In the genomic region with DNA sequence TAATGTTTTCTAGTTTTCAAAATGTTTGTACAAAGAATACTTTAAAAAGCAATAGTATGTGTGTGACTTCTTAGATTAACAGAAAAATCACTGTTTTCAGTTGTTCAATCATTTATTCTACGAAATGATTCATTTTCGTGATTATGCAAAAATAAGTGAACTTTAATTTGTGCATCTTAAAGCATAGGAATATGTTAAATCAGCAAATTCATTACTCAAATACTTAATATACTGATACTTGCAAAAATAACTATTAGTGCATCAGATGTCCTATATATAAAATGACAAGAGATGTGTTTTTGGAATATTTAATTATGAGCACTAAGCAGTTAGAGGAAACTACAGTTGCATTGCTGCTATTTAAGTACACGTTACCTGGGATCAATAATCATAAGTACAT, we compare ENCODE assay signal across 25 cellular contexts. TPM values are rescaled to one million over a fixed set of nuclear protein-coding genes. Genes with fewer than 3 reads are reported as not detected.
"Had no signal": no experiment of that assay in that cellular context is flagged by ENCODE, and none has a peak within 500 bp of the region (broad histone marks: within the 10 kb centered on the region; RNA-seq: fewer than 3 reads in every experiment).

No MANE protein-coding gene starts in this region.

- H3K4me3 ChIP-seq: adrenal gland, body of pancreas, colonic mucosa, gastrocnemius medialis had no signal

- H3K4me1 ChIP-seq: adrenal gland, body of pancreas, colonic mucosa, gastrocnemius medialis had no signal

- H3K27me3 ChIP-seq: adrenal gland, body of pancreas, colonic mucosa, gastrocnemius medialis had no signal

- H3K9me3 ChIP-seq: adrenal gland, body of pancreas, colonic mucosa, gastrocnemius medialis had no signal

- H3K36me3 ChIP-seq: adrenal gland, colonic mucosa, gastrocnemius medialis had no signal

- DNase-seq: activated CD4-positive, alpha-beta memory T cell treated with anti-CD3 and anti-CD28 coated beads for 36 hours; activated CD4-positive, alpha-beta T cell treated with anti-CD3 and anti-CD28 coated beads for 36 hours; activated CD4-positive, alpha-beta T cell treated with anti-CD3 and anti-CD28 coated beads, Interleukin-2, amount 10 ng/mL, durations not matched to agents 24 days and 14 days; activated CD4-positive, CD25-positive, alpha-beta regulatory T cell; activated CD4-positive, CD25-positive, alpha-beta regulatory T cell treated with anti-CD3 and anti-CD28 coated beads, Interleukin-2, amount 50 U/mL, for 72 hours; activated CD8-positive, alpha-beta memory T cell treated with anti-CD3 and anti-CD28 coated beads, Interleukin-2, amount 10 ng/mL, durations not matched to agents 7 days and 5 days; activated CD8-positive, alpha-beta memory T cell treated with anti-CD3 and anti-CD28 coated beads, Interleukin-2, amount 50 U/mL, for 4 hours; activated CD8-positive, alpha-beta T cell treated with anti-CD3 and anti-CD28 coated beads, Interleukin-2, amount 10 ng/mL, durations not matched to agents 7 days and 5 days; activated effector memory CD4-positive, alpha-beta T cell treated with anti-CD3 and anti-CD28 coated beads, Interleukin-2, amount 50 U/mL, for 16 hours; activated naive CD4-positive, alpha-beta T cell treated with anti-CD3 and anti-CD28 coated beads for 36 hours; activated naive CD8-positive, alpha-beta T cell treated with anti-CD3 and anti-CD28 coated beads for 36 hours; activated naive CD8-positive, alpha-beta T cell treated with anti-CD3 and anti-CD28 coated beads, Interleukin-2, amount 50 U/mL, for 24 hours; activated T-cell treated with anti-CD3 and anti-CD28 coated beads, Interleukin-2, amount 50 U/mL, for 1 hour; activated T-cell treated with anti-CD3 and anti-CD28 coated beads, Interleukin-2, amount 50 U/mL, for 48 hours; adrenal gland; amygdala; aorta; body of pancreas; caudate nucleus; colonic mucosa; effector CD8-positive, alpha-beta T cell; foreskin fibroblast; gastrocnemius medialis; T-helper 2 cell had no signal

- H3K27ac ChIP-seq: adrenal gland, body of pancreas, colonic mucosa, gastrocnemius medialis had no signal

- ATAC-seq: activated CD4-positive, alpha-beta T cell treated with anti-CD3 and anti-CD28 coated beads for 36 hours; activated CD8-positive, alpha-beta memory T cell treated with anti-CD3 and anti-CD28 coated beads, Interleukin-2, amount 10 ng/mL, durations not matched to agents 7 days and 5 days; activated CD8-positive, alpha-beta T cell treated with anti-CD3 and anti-CD28 coated beads, Interleukin-2, amount 10 ng/mL, durations not matched to agents 7 days and 5 days; activated naive CD8-positive, alpha-beta T cell treated with anti-CD3 and anti-CD28 coated beads, Interleukin-2, amount 50 U/mL, for 24 hours; body of pancreas; esophagus mucosa; gastrocnemius medialis had no signal

RNA-seq across cellular contexts. Expression of a gene that starts 11.0 kb away (rescaled TPM):
- total RNA-seq: activated CD8-positive, alpha-beta T cell treated with anti-CD3 and anti-CD28 coated beads, Interleukin-2, amount 10 ng/mL, durations not matched to agents 7 days and 5 days; activated naive CD8-positive, alpha-beta T cell treated with anti-CD3 and anti-CD28 coated beads for 36 hours had no signal
